18 cellular contexts compared by ENCODE assay signal in the genomic region with DNA sequence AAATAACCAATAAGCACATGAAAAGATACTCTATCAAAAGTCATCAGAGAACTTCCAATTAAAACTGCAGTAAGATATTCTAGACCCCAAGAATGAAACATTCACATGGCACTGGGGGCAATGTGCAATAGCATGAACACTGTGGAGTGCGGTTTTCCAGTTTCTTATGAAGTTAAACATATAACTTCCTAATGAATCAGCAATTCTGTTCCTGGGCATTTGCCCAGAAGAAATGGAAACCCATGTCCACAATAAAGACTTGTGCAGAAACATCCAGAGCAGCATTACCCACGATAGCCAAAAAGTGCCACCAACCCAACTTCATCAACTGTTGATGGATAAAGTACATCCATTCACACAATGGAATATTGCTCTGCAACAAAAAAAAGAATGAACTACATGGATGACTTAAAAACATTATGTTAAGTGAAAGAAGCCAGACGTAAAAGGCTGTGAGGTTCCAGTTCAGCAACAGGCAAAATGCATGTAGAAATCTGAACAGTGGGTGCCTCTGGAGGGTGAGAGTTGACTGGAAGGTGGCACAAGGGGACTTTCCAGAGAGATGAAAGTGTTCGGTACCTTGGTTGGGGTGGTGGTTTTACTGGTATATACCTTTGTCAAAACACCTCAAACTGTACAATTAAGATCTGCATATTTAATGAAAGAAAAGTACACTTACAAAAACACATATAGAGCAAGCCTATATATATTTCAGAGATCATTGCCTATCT.
A peak's percentile ranks its signal among the peaks of the same experiment; 100 is the strongest.
DNase-seq lines count a peak whose midpoint lies in the region; ATAC-seq, FAIRE-seq and TF ChIP-seq lines count a peak whose summit lies in the region.
"Had no signal": no experiment of that assay in that cellular context is flagged by ENCODE, and none has a peak within 500 bp of the region (broad histone marks: within the 10 kb centered on the region; RNA-seq: fewer than 3 reads in every experiment).

No MANE protein-coding gene starts in this region.

- H3K4me3 ChIP-seq in MM.1S (ENCODE audit: low read length): no peak overlapping the region
- no peak overlapping the region for H3K4me3 ChIP-seq in GM12878

- FAIRE-seq in GM12878 (lab: Jason Lieb, UNC): no peak
- FAIRE-seq: RCC 7860 had no signal

- H3K4me2 ChIP-seq in MM.1S (ENCODE audit: low read depth, low read length) (no peak overlapping the region), GM12878 (ENCODE audit: control insufficient read depth, insufficient read depth) (no peak overlapping the region)

- intact Hi-C loops in GM12878 (cut with micrococcal nuclease; ENCODE audit: unreplicated experiment): no loop called here

- no TSS peak for BruUV-seq in GM12878 (replicated peaks; lab: Mats Ljungman, UMichigan)

- SMC1A ChIA-PET in GM12878 (lab: Charles Lee; ENCODE audit: uncharacterized antibody, unreplicated experiment): no interaction called here

- H3K79me2 ChIP-seq in MM.1S (ENCODE audit: low read length) (no peaks in the 10 kb centered on the region), GM12878 (ENCODE audit: control insufficient read depth, insufficient read depth, low read length) (no peaks in the 10 kb centered on the region)

- no peaks in the 10 kb centered on the region for H3K27me3 ChIP-seq in MM.1S (replicated peaks; ENCODE audit: insufficient read depth, low read length)
- no peaks in the 10 kb centered on the region for H3K27me3 ChIP-seq in GM12878 (replicated peaks in 1 of 2; ENCODE audit: control insufficient read depth in 2 of 2, insufficient read depth in 2 of 2, low read length in 1 of 2)

- H3K27ac Mint-ChIP-seq in osteocyte (ENCODE audit: unreplicated experiment): peak overlapping the region; percentile 2
- H3K27ac Mint-ChIP-seq: CD4-positive, CD25-positive, alpha-beta regulatory T cell; T-helper 17 cell had no signal

- H3K9me3 ChIP-seq in MM.1S (replicated peaks; ENCODE audit: insufficient read depth, low read length): no peaks in the 10 kb centered on the region
- H3K9me3 ChIP-seq in GM12878 (replicated peaks; ENCODE audit: control insufficient read depth, insufficient read depth, low read length): no peaks in the 10 kb centered on the region; the same call in 2 of the 3 replicates

- WGBS in GM12878 (ENCODE audit: insufficient coverage, insufficient replicate concordance, low lambda C conversion rate, missing lambda C conversion rate): 8% methylated on average over 4 of the region's 4 CpGs

- H3K9ac ChIP-seq in MM.1S (ENCODE audit: low read length) (no peak overlapping the region), GM12878 (ENCODE audit: control insufficient read depth, insufficient read depth, low read length) (no peak overlapping the region)

- TF ChIP-seq RAD21 in GM12878 (IDR thresholded peaks at IDR 0.05; ENCODE audit: insufficient read depth, low read depth, low read length): no peak

- no peaks in the 10 kb centered on the region for H3K9me2 ChIP-seq in MM.1S (replicated peaks; ENCODE audit: insufficient read depth, low read length)

- H3K36me3 Mint-ChIP-seq in osteocyte (ENCODE audit: unreplicated experiment): peaks cover 2% of the 10 kb centered on the region
- H3K36me3 Mint-ChIP-seq: CD4-positive, CD25-positive, alpha-beta regulatory T cell had no signal

- H2AFZ ChIP-seq in MM.1S (ENCODE audit: low read length) (no peak overlapping the region), GM12878 (ENCODE audit: control insufficient read depth, low read depth, low read length) (no peak overlapping the region)

- peaks cover 9% of the 10 kb centered on the region for H3K9me3 Mint-ChIP-seq in osteocyte (ENCODE audit: unreplicated experiment)

- no peak for TF ChIP-seq CTCF in MM.1S (IDR thresholded peaks at IDR 0.05; ENCODE audit: low read length)
- no peak for TF ChIP-seq CTCF in GM12878 (IDR thresholded peaks at IDR 0.05 in 2 of 3, conservative IDR thresholded peaks at IDR 0.05 in 1 of 3; ENCODE audit: control insufficient read depth in 2 of 3, extremely low read depth in 1 of 3, insufficient read depth in 1 of 3, low read depth in 3 of 3, low read length in 3 of 3)
- no peak for TF ChIP-seq CTCF in osteocyte (IDR thresholded peaks at IDR 0.05)

- RAD21 ChIA-PET in GM12878 (lab: Charles Lee; ENCODE audit: unreplicated experiment): no interaction called here

- no peaks in the 10 kb centered on the region for H3K4me1 ChIP-seq in MM.1S (ENCODE audit: low read length)
- no peaks in the 10 kb centered on the region for H3K4me1 ChIP-seq in GM12878 (ENCODE audit: control insufficient read depth, insufficient read depth, low read length)

- ATAC-seq in GM12878: peak; percentile 31; the same call in 1 of the 3 replicates
- no peak for ATAC-seq in GM21423 (IDR thresholded peaks at IDR 0.05; ENCODE audit: unreplicated experiment)
- ATAC-seq: T-helper 17 cell had no signal

- DNase-seq in HT1080 (ENCODE audit: low read depth): peak; percentile 37
- peak; percentile 24 for DNase-seq in MM.1S
- DNase-seq in GM12878 (ENCODE audit: low read depth, low spot score): no peak
- DNase-seq in osteocyte (ENCODE audit: extremely low spot score, unreplicated experiment): no peak
- DNase-seq in DMS153 (lab: John Stamatoyannopoulos, UW): no peak
- no peak for DNase-seq in HPDE6-E6E7 (ENCODE audit: extremely low spot score)
- DNase-seq: H7, NCI-H1694, NCI-H2081, NCI-H2171, NCI-H524 treated with DMSO at 0.1 percent for 48 hours, NCI-H82, SHP77, SW 1271, T-helper 17 cell had no signal

- no peak for TF ChIP-seq EP300 in GM12878 (IDR thresholded peaks at IDR 0.05; ENCODE audit: borderline replicate concordance in 1 of 2, control insufficient read depth in 1 of 2, low read depth in 2 of 2, low read length in 2 of 2)

- H3K36me3 ChIP-seq in MM.1S (replicated peaks; ENCODE audit: insufficient read depth, low read length) (no peaks in the 10 kb centered on the region), GM12878 (ENCODE audit: control insufficient read depth in 2 of 2, insufficient read depth in 2 of 2, low read length in 1 of 2) (no peaks in the 10 kb centered on the region)

- H3K4me3 Mint-ChIP-seq in osteocyte (ENCODE audit: unreplicated experiment): no peak overlapping the region
- H3K4me3 Mint-ChIP-seq: CD4-positive, CD25-positive, alpha-beta regulatory T cell; T-helper 17 cell had no signal

- POLR2A ChIA-PET in GM12878 (lab: Charles Lee): no interaction called here

- H3K4me1 Mint-ChIP-seq in osteocyte (ENCODE audit: unreplicated experiment): peaks cover 67% of the 10 kb centered on the region
- H3K4me1 Mint-ChIP-seq: CD4-positive, CD25-positive, alpha-beta regulatory T cell had no signal

- CTCF ChIA-PET in GM12878 (lab: Yijun Ruan, JAX): no interaction called here

- no peak for TF ChIP-seq POLR2A in GM12878 (IDR thresholded peaks at IDR 0.05; ENCODE audit: low read depth, low read length)

- in situ Hi-C loops in GM12878 (cut with MboI): no loop called here

- H3K27me3 Mint-ChIP-seq in osteocyte (ENCODE audit: unreplicated experiment): no peaks in the 10 kb centered on the region

- H4K20me1 ChIP-seq in MM.1S (ENCODE audit: insufficient read depth, low read length) (no peaks in the 10 kb centered on the region), GM12878 (ENCODE audit: control insufficient read depth, insufficient read depth) (no peaks in the 10 kb centered on the region)

- no peaks in the 10 kb centered on the region for H3F3A ChIP-seq in MM.1S (ENCODE audit: insufficient read depth, low read length)

- H3K27ac ChIP-seq in MM.1S (ENCODE audit: low read length) (no peak overlapping the region), GM12878 (ENCODE audit: control insufficient read depth, insufficient read depth) (no peak overlapping the region)

TF ChIP-seq in GM12878, 131 proteins besides CTCF, POLR2A, EP300 and RAD21 (continues in another document):
- no peak for TF ChIP-seq TBL1XR1 (IDR thresholded peaks at IDR 0.05; ENCODE audit: low read depth, low read length)
- no peak for TF ChIP-seq CBX3 (IDR thresholded peaks at IDR 0.05; ENCODE audit: borderline replicate concordance, low read depth)
- TF ChIP-seq HDAC6 (IDR thresholded peaks at IDR 0.05; ENCODE audit: unreplicated experiment): no peak
- no peak for TF ChIP-seq RUNX3 (IDR thresholded peaks at IDR 0.05; ENCODE audit: low read length)
- no peak for TF ChIP-seq FOS (IDR thresholded peaks at IDR 0.05; ENCODE audit: borderline replicate concordance, extremely low read depth, insufficient read length)
- no peak for TF ChIP-seq CREB1 (IDR thresholded peaks at IDR 0.05; ENCODE audit: low read depth)
- no peak for TF ChIP-seq CHD4 (IDR thresholded peaks at IDR 0.05)
- TF ChIP-seq SUPT20H (IDR thresholded peaks at IDR 0.05; ENCODE audit: borderline replicate concordance, control insufficient read depth, low read depth, low read length): no peak
- TF ChIP-seq SMC3 (IDR thresholded peaks at IDR 0.05; ENCODE audit: borderline replicate concordance, low read length): no peak
- no peak for TF ChIP-seq ZNF384 (IDR thresholded peaks at IDR 0.05; ENCODE audit: borderline replicate concordance, low read depth, low read length)
- no peak for TF ChIP-seq KAT2A (conservative IDR thresholded peaks at IDR 0.05; ENCODE audit: control insufficient read depth, low read depth, low read length)
- TF ChIP-seq NFYA (IDR thresholded peaks at IDR 0.05; ENCODE audit: borderline replicate concordance, low read depth, low read length): no peak
- no peak for TF ChIP-seq ETV6 (conservative IDR thresholded peaks at IDR 0.05 in 1 of 2, IDR thresholded peaks at IDR 0.05 in 1 of 2; ENCODE audit: borderline replicate concordance in 1 of 2, low read depth in 1 of 2)
- TF ChIP-seq, protein P1, sequence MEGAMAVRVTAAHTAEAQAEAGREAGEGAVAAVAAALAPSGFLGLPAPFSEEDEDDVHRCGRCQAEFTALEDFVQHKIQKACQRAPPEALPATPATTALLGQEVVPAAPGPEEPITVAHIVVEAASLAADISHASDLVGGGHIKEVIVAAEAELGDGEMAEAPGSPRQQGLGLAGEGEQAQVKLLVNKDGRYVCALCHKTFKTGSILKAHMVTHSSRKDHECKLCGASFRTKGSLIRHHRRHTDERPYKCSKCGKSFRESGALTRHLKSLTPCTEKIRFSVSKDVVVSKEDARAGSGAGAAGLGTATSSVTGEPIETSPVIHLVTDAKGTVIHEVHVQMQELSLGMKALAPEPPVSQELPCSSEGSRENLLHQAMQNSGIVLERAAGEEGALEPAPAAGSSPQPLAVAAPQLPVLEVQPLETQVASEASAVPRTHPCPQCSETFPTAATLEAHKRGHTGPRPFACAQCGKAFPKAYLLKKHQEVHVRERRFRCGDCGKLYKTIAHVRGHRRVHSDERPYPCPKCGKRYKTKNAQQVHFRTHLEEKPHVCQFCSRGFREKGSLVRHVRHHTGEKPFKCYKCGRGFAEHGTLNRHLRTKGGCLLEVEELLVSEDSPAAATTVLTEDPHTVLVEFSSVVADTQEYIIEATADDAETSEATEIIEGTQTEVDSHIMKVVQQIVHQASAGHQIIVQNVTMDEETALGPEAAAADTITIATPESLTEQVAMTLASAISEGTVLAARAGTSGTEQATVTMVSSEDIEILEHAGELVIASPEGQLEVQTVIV (IDR thresholded peaks at IDR 0.05; ENCODE audit: borderline replicate concordance, partially characterized antibody): no peak
- no peak for TF ChIP-seq JUND (IDR thresholded peaks at IDR 0.05; ENCODE audit: low read depth, low read length)

Comparison
In these comparisons a context has a peak if more than half of its experiments do, and no peak if none do; other contexts are left out.
1. DNase-seq: peak in HT1080 (single experiment) and MM.1S (single experiment); none in GM12878 (single experiment), osteocyte (single experiment), DMS153 (single experiment) and HPDE6-E6E7 (single experiment).